31 cellular contexts compared by ENCODE assay signal in genomic region chr1:22812092-22812880, GRCh38.
"Had no signal": no experiment of that assay in that cellular context is flagged by ENCODE, and none has a peak within 500 bp of the region (broad histone marks: within the 10 kb centered on the region; RNA-seq: fewer than 3 reads in every experiment).

No MANE protein-coding gene starts in this region.

- H3K4me1 ChIP-seq: colonic mucosa had no signal

- H3K27ac Mint-ChIP-seq: activated CD4-positive, alpha-beta memory T cell treated with anti-CD3 and anti-CD28 coated beads, Interleukin-2, amount 10 ng/mL, durations not matched to agents 7 days and 5 days; activated CD4-positive, alpha-beta T cell treated with anti-CD3 and anti-CD28 coated beads, Interleukin-2, amount 10 ng/mL, durations not matched to agents 7 days and 5 days; activated naive CD8-positive, alpha-beta T cell; activated T-cell treated with anti-CD3 and anti-CD28 coated beads, Interleukin-2, amount 50 U/mL, for 24 hours; activated T-cell treated with anti-CD3 and anti-CD28 coated beads, Interleukin-2, amount 50 U/mL, for 72 hours; WTC11 had no signal

- H3K4me1 Mint-ChIP-seq: activated CD4-positive, alpha-beta memory T cell treated with anti-CD3 and anti-CD28 coated beads, Interleukin-2, amount 10 ng/mL, durations not matched to agents 7 days and 5 days; activated CD4-positive, alpha-beta T cell treated with anti-CD3 and anti-CD28 coated beads, Interleukin-2, amount 10 ng/mL, durations not matched to agents 7 days and 5 days; WTC11 had no signal

- DNase-seq: activated CD4-positive, alpha-beta memory T cell treated with anti-CD3 and anti-CD28 coated beads, Interleukin-2, amount 10 ng/mL, durations not matched to agents 7 days and 5 days; activated CD4-positive, alpha-beta T cell treated with anti-CD3 and anti-CD28 coated beads for 1 hour; activated CD4-positive, alpha-beta T cell treated with anti-CD3 and anti-CD28 coated beads for 4 hours; activated CD4-positive, alpha-beta T cell treated with anti-CD3 and anti-CD28 coated beads, Interleukin-2, amount 10 ng/mL, durations not matched to agents 7 days and 5 days; activated CD4-positive, alpha-beta T cell treated with anti-CD3 and anti-CD28 coated beads, Interleukin-2, amount 50 U/mL, for 4 hours; activated CD8-positive, alpha-beta memory T cell treated with anti-CD3 and anti-CD28 coated beads, Interleukin-2, amount 50 U/mL, for 48 hours; activated effector memory CD4-positive, alpha-beta T cell treated with Interleukin-2 at 50 U/mL for 16 hours; activated gamma-delta T cell treated with Interleukin-2 at 50 U/mL for 16 hours; activated naive CD4-positive, alpha-beta T cell treated with anti-CD3 and anti-CD28 coated beads, Interleukin-2, amount 50 U/mL, for 16 hours; activated naive CD4-positive, alpha-beta T cell treated with Interleukin-2 at 50 U/mL for 16 hours; activated T-cell treated with anti-CD3 and anti-CD28 coated beads for 4 hours; activated T-cell treated with anti-CD3 and anti-CD28 coated beads, Interleukin-2, amount 50 U/mL, for 24 hours; activated T-cell treated with anti-CD3 and anti-CD28 coated beads, Interleukin-2, amount 50 U/mL, for 72 hours; amniotic stem cell; anterior cingulate cortex; brain microvascular endothelial cell; caudate nucleus; colonic mucosa; effector CD8-positive, alpha-beta T cell; foreskin fibroblast; head of caudate nucleus; T-helper 2 cell had no signal

- H3K36me3 Mint-ChIP-seq: activated naive CD8-positive, alpha-beta T cell; WTC11 had no signal

- H3K9me3 ChIP-seq: colonic mucosa had no signal

- H3K27me3 Mint-ChIP-seq: activated CD4-positive, alpha-beta memory T cell treated with anti-CD3 and anti-CD28 coated beads, Interleukin-2, amount 10 ng/mL, durations not matched to agents 7 days and 5 days; activated CD4-positive, alpha-beta T cell treated with anti-CD3 and anti-CD28 coated beads, Interleukin-2, amount 10 ng/mL, durations not matched to agents 7 days and 5 days; activated naive CD8-positive, alpha-beta T cell; activated T-cell treated with anti-CD3 and anti-CD28 coated beads, Interleukin-2, amount 50 U/mL, for 24 hours had no signal

- H3K36me3 ChIP-seq: brain microvascular endothelial cell, colonic mucosa had no signal

- H3K27me3 ChIP-seq: brain microvascular endothelial cell, colonic mucosa had no signal

- H3K4me3 ChIP-seq: colonic mucosa had no signal

- H3K4me3 Mint-ChIP-seq: activated CD4-positive, alpha-beta memory T cell treated with anti-CD3 and anti-CD28 coated beads, Interleukin-2, amount 10 ng/mL, durations not matched to agents 7 days and 5 days; activated CD4-positive, alpha-beta T cell treated with anti-CD3 and anti-CD28 coated beads, Interleukin-2, amount 10 ng/mL, durations not matched to agents 7 days and 5 days; activated naive CD8-positive, alpha-beta T cell; activated T-cell treated with anti-CD3 and anti-CD28 coated beads, Interleukin-2, amount 50 U/mL, for 24 hours; activated T-cell treated with anti-CD3 and anti-CD28 coated beads, Interleukin-2, amount 50 U/mL, for 72 hours; WTC11 had no signal

- H3K27ac ChIP-seq: brain microvascular endothelial cell, colonic mucosa, epithelial cell of prostate, VCaP had no signal

- H3K9me3 Mint-ChIP-seq: activated CD4-positive, alpha-beta memory T cell treated with anti-CD3 and anti-CD28 coated beads, Interleukin-2, amount 10 ng/mL, durations not matched to agents 7 days and 5 days; activated CD4-positive, alpha-beta T cell treated with anti-CD3 and anti-CD28 coated beads, Interleukin-2, amount 10 ng/mL, durations not matched to agents 7 days and 5 days; activated T-cell treated with anti-CD3 and anti-CD28 coated beads, Interleukin-2, amount 50 U/mL, for 24 hours; activated T-cell treated with anti-CD3 and anti-CD28 coated beads, Interleukin-2, amount 50 U/mL, for 72 hours; WTC11 had no signal

- ATAC-seq: activated T-cell treated with anti-CD3 and anti-CD28 coated beads, Interleukin-2, amount 50 U/mL, for 72 hours; WTC11 had no signal

- FAIRE-seq: astrocyte, bronchial epithelial cell, endometrium, endothelial cell of umbilical vein, frontal cortex had no signal
